ENCODE assay signal across 1 cellular context in the genomic region with DNA sequence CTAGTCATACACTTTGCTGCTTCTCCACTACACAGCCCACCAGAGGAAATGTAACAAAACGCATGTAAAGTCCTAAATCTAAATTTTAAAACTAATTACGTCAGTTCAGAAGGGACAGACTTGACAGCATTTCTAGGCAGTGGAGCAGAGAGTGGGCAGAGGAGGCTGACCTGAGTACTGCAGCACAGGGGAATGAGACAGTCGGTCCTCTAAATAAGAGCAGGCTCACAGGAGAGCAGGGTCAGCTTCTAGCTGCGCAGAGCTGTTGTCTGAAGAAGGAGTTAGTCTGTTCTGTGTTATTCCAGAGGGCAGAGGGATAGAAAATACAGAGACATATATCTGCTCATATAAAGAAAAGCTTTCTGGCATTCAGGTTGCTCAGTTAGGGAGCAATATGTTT.
TF ChIP-seq lines count a peak whose summit lies in the region.

No MANE protein-coding gene starts in this region.

TF ChIP-seq in GM12878, 131 proteins besides CTCF, POLR2A, EP300 and RAD21 (continued from another document):
- TF ChIP-seq, protein P1, sequence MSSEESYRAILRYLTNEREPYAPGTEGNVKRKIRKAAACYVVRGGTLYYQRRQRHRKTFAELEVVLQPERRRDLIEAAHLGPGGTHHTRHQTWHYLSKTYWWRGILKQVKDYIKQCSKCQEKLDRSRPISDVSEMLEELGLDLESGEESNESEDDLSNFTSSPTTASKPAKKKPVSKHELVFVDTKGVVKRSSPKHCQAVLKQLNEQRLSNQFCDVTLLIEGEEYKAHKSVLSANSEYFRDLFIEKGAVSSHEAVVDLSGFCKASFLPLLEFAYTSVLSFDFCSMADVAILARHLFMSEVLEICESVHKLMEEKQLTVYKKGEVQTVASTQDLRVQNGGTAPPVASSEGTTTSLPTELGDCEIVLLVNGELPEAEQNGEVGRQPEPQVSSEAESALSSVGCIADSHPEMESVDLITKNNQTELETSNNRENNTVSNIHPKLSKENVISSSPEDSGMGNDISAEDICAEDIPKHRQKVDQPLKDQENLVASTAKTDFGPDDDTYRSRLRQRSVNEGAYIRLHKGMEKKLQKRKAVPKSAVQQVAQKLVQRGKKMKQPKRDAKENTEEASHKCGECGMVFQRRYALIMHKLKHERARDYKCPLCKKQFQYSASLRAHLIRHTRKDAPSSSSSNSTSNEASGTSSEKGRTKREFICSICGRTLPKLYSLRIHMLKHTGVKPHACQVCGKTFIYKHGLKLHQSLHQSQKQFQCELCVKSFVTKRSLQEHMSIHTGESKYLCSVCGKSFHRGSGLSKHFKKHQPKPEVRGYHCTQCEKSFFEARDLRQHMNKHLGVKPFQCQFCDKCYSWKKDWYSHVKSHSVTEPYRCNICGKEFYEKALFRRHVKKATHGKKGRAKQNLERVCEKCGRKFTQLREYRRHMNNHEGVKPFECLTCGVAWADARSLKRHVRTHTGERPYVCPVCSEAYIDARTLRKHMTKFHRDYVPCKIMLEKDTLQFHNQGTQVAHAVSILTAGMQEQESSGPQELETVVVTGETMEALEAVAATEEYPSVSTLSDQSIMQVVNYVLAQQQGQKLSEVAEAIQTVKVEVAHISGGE (CRISPR knock-in tag; IDR thresholded peaks at IDR 0.05): no peak
- TF ChIP-seq TARDBP (IDR thresholded peaks at IDR 0.05; ENCODE audit: borderline replicate concordance) (no peak), ZNF24 (IDR thresholded peaks at IDR 0.05) (no peak)
- TF ChIP-seq, protein P2, sequence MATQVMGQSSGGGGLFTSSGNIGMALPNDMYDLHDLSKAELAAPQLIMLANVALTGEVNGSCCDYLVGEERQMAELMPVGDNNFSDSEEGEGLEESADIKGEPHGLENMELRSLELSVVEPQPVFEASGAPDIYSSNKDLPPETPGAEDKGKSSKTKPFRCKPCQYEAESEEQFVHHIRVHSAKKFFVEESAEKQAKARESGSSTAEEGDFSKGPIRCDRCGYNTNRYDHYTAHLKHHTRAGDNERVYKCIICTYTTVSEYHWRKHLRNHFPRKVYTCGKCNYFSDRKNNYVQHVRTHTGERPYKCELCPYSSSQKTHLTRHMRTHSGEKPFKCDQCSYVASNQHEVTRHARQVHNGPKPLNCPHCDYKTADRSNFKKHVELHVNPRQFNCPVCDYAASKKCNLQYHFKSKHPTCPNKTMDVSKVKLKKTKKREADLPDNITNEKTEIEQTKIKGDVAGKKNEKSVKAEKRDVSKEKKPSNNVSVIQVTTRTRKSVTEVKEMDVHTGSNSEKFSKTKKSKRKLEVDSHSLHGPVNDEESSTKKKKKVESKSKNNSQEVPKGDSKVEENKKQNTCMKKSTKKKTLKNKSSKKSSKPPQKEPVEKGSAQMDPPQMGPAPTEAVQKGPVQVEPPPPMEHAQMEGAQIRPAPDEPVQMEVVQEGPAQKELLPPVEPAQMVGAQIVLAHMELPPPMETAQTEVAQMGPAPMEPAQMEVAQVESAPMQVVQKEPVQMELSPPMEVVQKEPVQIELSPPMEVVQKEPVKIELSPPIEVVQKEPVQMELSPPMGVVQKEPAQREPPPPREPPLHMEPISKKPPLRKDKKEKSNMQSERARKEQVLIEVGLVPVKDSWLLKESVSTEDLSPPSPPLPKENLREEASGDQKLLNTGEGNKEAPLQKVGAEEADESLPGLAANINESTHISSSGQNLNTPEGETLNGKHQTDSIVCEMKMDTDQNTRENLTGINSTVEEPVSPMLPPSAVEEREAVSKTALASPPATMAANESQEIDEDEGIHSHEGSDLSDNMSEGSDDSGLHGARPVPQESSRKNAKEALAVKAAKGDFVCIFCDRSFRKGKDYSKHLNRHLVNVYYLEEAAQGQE (IDR thresholded peaks at IDR 0.05; ENCODE audit: low read depth, low read length): no peak
TF ChIP-seq in GM12878: peak in this region for 0.
